23 cellular contexts compared by ENCODE assay signal in the genomic region with DNA sequence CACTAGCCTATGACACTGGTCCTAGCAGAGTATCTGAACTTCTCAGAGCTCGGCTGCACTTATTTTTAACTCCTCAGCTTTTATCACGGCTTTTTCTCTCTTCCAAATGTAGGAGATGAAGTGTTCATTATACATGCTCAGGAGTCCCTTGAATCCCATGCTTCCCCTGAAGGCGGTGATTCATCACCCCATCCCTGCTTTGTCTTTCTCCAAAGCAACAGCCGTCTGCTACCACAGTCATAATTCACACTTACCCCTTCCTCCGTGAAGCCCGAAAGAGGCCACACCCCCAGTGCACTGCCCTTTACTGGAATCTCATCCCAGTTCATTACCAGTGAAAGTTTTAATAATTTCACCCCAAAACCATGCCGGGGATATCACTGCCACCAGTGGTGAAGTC.
"Had no signal": no experiment of that assay in that cellular context is flagged by ENCODE, and none has a peak within 500 bp of the region (broad histone marks: within the 10 kb centered on the region; RNA-seq: fewer than 3 reads in every experiment).

No MANE protein-coding gene starts in this region.

- H3K27me3 ChIP-seq: right lobe of liver, testis, transverse colon had no signal

- H3K9me3 Mint-ChIP-seq: activated naive CD4-positive, alpha-beta T cell treated with anti-CD3 and anti-CD28 coated beads, Interleukin-2, amount 50 U/mL, for 24 hours; activated naive CD8-positive, alpha-beta T cell treated with anti-CD3 and anti-CD28 coated beads, Interleukin-2, amount 50 U/mL, for 24 hours; activated T-cell treated with anti-CD3 and anti-CD28 coated beads, Interleukin-2, amount 50 U/mL, for 24 hours had no signal

- H3K4me3 ChIP-seq: esophagus muscularis mucosa, right lobe of liver, skin epidermis, testis, transverse colon had no signal

- H3K27ac Mint-ChIP-seq: activated naive CD4-positive, alpha-beta T cell treated with anti-CD3 and anti-CD28 coated beads, Interleukin-2, amount 50 U/mL, for 24 hours; activated naive CD8-positive, alpha-beta T cell treated with anti-CD3 and anti-CD28 coated beads, Interleukin-2, amount 50 U/mL, for 24 hours; activated T-cell treated with anti-CD3 and anti-CD28 coated beads, Interleukin-2, amount 50 U/mL, for 24 hours; memory B cell; natural killer cell had no signal

- H3K9me3 ChIP-seq: esophagus muscularis mucosa, right lobe of liver, testis, transverse colon had no signal

- ATAC-seq: activated CD4-positive, CD25-positive, alpha-beta regulatory T cell treated with anti-CD3 and anti-CD28 coated beads, Interleukin-2, amount 50 U/mL, for 24 hours; activated naive CD8-positive, alpha-beta T cell treated with anti-CD3 and anti-CD28 coated beads, Interleukin-2, amount 50 U/mL, for 24 hours; left colon; natural killer cell; right lobe of liver; stimulated activated naive CD8-positive, alpha-beta T cell treated with anti-CD3 and anti-CD28 coated beads, Interleukin-15, Interleukin-2, amounts not matched to agents 100 U/mL and 50 U/mL, for 24 hours had no signal

- H3K27ac ChIP-seq: esophagus muscularis mucosa, right lobe of liver, skin epidermis, testis, transverse colon, WERI-Rb-1 had no signal

- H3K4me1 Mint-ChIP-seq: activated naive CD4-positive, alpha-beta T cell treated with anti-CD3 and anti-CD28 coated beads, Interleukin-2, amount 50 U/mL, for 24 hours; activated naive CD8-positive, alpha-beta T cell treated with anti-CD3 and anti-CD28 coated beads, Interleukin-2, amount 50 U/mL, for 24 hours; memory B cell; natural killer cell had no signal

- H3K4me3 Mint-ChIP-seq: activated naive CD4-positive, alpha-beta T cell treated with anti-CD3 and anti-CD28 coated beads, Interleukin-2, amount 50 U/mL, for 24 hours; activated naive CD8-positive, alpha-beta T cell treated with anti-CD3 and anti-CD28 coated beads, Interleukin-2, amount 50 U/mL, for 24 hours; activated T-cell treated with anti-CD3 and anti-CD28 coated beads, Interleukin-2, amount 50 U/mL, for 24 hours; memory B cell; natural killer cell had no signal

- H3K4me1 ChIP-seq: esophagus muscularis mucosa, transverse colon had no signal

- DNase-seq: activated CD4-positive, alpha-beta T cell treated with anti-CD3 and anti-CD28 coated beads for 48 hours; activated CD4-positive, alpha-beta T cell treated with anti-CD3 and anti-CD28 coated beads, Interleukin-2, amount 50 U/mL, for 48 hours; activated CD8-positive, alpha-beta memory T cell treated with anti-CD3 and anti-CD28 coated beads, Interleukin-2, amount 50 U/mL, for 4 hours; activated gamma-delta T cell; activated naive CD8-positive, alpha-beta T cell treated with anti-CD3 and anti-CD28 coated beads, Interleukin-2, amount 50 U/mL, for 24 hours; activated T-cell treated with anti-CD3 and anti-CD28 coated beads, Interleukin-2, amount 50 U/mL, for 24 hours; amygdala; caudate nucleus; left colon; natural killer cell; right lobe of liver; stimulated activated CD4-positive, alpha-beta T cell treated with anti-CD3 and anti-CD28 coated beads, Interleukin-12 subunit alpha, Interleukin-12 subunit beta, amount 100 ng/mL, for 4 hours; stimulated activated CD4-positive, alpha-beta T cell treated with anti-CD3 and anti-CD28 coated beads, Interleukin-4, amount 100 ng/mL, for 1 hour; stimulated activated naive CD8-positive, alpha-beta T cell treated with anti-CD3 and anti-CD28 coated beads, Interleukin-15, Interleukin-2, amounts not matched to agents 100 U/mL and 50 U/mL, for 24 hours; T-helper 9 cell; testis; transverse colon; WERI-Rb-1 had no signal

- H3K36me3 Mint-ChIP-seq: activated naive CD4-positive, alpha-beta T cell treated with anti-CD3 and anti-CD28 coated beads, Interleukin-2, amount 50 U/mL, for 24 hours; memory B cell; natural killer cell had no signal

- H3K27me3 Mint-ChIP-seq: activated naive CD8-positive, alpha-beta T cell treated with anti-CD3 and anti-CD28 coated beads, Interleukin-2, amount 50 U/mL, for 24 hours had no signal

- H3K36me3 ChIP-seq: esophagus muscularis mucosa, right lobe of liver, transverse colon, WERI-Rb-1 had no signal
